18 cellular contexts compared by ENCODE assay signal in the genomic region with DNA sequence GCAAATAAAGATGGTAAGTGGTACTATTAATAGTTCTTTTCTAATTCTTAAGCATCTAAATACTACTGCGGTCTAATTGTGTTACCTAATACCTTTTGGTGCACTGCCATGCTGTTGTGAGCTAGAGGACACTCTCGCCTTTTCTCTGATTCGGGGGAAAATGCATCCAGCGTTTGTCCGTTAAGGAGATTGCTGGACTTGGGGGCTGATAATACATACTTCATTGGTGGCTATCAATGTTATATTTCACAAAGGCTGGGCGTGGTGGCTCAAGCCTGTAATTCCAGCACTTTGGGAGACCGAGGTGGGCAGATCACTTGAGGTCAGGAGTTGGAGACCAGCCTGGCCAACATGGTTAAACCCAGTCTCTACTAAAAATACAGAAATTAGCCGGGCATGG.
DNase-seq lines count a peak whose midpoint lies in the region; ATAC-seq and TF ChIP-seq lines count a peak whose summit lies in the region.
"Had no signal": no experiment of that assay in that cellular context is flagged by ENCODE, and none has a peak within 500 bp of the region (broad histone marks: within the 10 kb centered on the region; RNA-seq: fewer than 3 reads in every experiment).

No MANE protein-coding gene starts in this region.

- no peak overlapping the region for H3K4me3 ChIP-seq in HAP-1
- no peak overlapping the region for H3K4me3 ChIP-seq in neuronal stem cell (ENCODE audit: low read length in 2 of 2)
- H3K4me3 ChIP-seq: BLaER1, GM23338 had no signal

- H3K4me2 ChIP-seq in neuronal stem cell (ENCODE audit: insufficient read depth, low read length, poor library complexity, severe bottlenecking), result no peak overlapping the region
- H3K4me2 ChIP-seq: BLaER1, GM23338 had no signal

- no peaks in the 10 kb centered on the region for H3K9me3 Mint-ChIP-seq in activated CD8-positive, alpha-beta memory T cell treated with anti-CD3 and anti-CD28 coated beads, Interleukin-2, amount 10 ng/mL, durations not matched to agents 7 days and 5 days (ENCODE audit: low read depth)
- no peaks in the 10 kb centered on the region for H3K9me3 Mint-ChIP-seq in osteocyte (ENCODE audit: unreplicated experiment)
- H3K9me3 Mint-ChIP-seq: CD4-positive, alpha-beta memory T cell; GM23338; HFFc6 had no signal

- H3K14ac ChIP-seq in neuronal stem cell (ENCODE audit: low read length), result no peak overlapping the region

- peaks cover 20% of the 10 kb centered on the region for H3K27me3 Mint-ChIP-seq in activated CD8-positive, alpha-beta memory T cell treated with anti-CD3 and anti-CD28 coated beads, Interleukin-2, amount 10 ng/mL, durations not matched to agents 7 days and 5 days
- peaks cover 13% of the 10 kb centered on the region for H3K27me3 Mint-ChIP-seq in osteocyte (ENCODE audit: unreplicated experiment)

- H3K27me3 ChIP-seq in HAP-1 (ENCODE audit: low read depth) (no peaks in the 10 kb centered on the region), neuronal stem cell (ENCODE audit: control insufficient read depth in 3 of 3, insufficient read depth in 3 of 3, low read depth in 1 of 3, low read length in 3 of 3) (no peaks in the 10 kb centered on the region)
- H3K27me3 ChIP-seq: BLaER1 had no signal

- no peak overlapping the region for H2BK15ac ChIP-seq in neuronal stem cell (ENCODE audit: low read length)

- no peak for ATAC-seq in activated CD8-positive, alpha-beta memory T cell treated with anti-CD3 and anti-CD28 coated beads, Interleukin-2, amount 10 ng/mL, durations not matched to agents 7 days and 5 days
- no peak for ATAC-seq in GM21423 (IDR thresholded peaks at IDR 0.05; ENCODE audit: unreplicated experiment)
- ATAC-seq: GM23338, HCT116 had no signal

- in situ Hi-C loops in HAP-1 (cut with MboI; ENCODE audit: low sequenced_read_pairs), result no loop called here

- H3K27ac Mint-ChIP-seq in activated CD8-positive, alpha-beta memory T cell treated with anti-CD3 and anti-CD28 coated beads, Interleukin-2, amount 10 ng/mL, durations not matched to agents 7 days and 5 days, result no peak overlapping the region
- H3K27ac Mint-ChIP-seq in osteocyte (ENCODE audit: unreplicated experiment), result no peak overlapping the region
- H3K27ac Mint-ChIP-seq: CD14-positive monocyte; CD4-positive, alpha-beta memory T cell; GM23338; HFFc6 had no signal

- H3K18ac ChIP-seq in neuronal stem cell (ENCODE audit: low read length), result no peak overlapping the region

- no peak for TF ChIP-seq CTCF in osteocyte (IDR thresholded peaks at IDR 0.05)

- no peak overlapping the region for H2BK120ac ChIP-seq in neuronal stem cell (ENCODE audit: low read depth, low read length)

- DNase-seq in activated CD8-positive, alpha-beta memory T cell treated with anti-CD3 and anti-CD28 coated beads, Interleukin-2, amount 10 ng/mL, durations not matched to agents 7 days and 5 days, result peak; percentile 21
- DNase-seq in activated CD8-positive, alpha-beta memory T cell treated with anti-CD3 and anti-CD28 coated beads, Interleukin-2, amount 50 U/mL, for 4 hours, result no peak
- DNase-seq in ecto neural progenitor cell (ENCODE audit: low spot score) (peak; percentile 7), osteocyte (ENCODE audit: extremely low spot score, unreplicated experiment) (peak; percentile 66), HAP-1 (ENCODE audit: low spot score in 2 of 2) (no peak), neuronal stem cell (ENCODE audit: low spot score) (no peak)
- DNase-seq: 8988T; CD4-positive, alpha-beta memory T cell; DMS153; DMS79; GDM1; HFFc6 had no signal

- CTCF ChIA-PET in activated CD8-positive, alpha-beta memory T cell treated with anti-CD3 and anti-CD28 coated beads, Interleukin-2, amount 10 ng/mL, durations not matched to agents 7 days and 5 days (lab: Charles Lee), result no interaction called here

- WGBS in neuronal stem cell (ENCODE audit: extremely low coverage in 2 of 2, insufficient read length in 2 of 2, insufficient replicate concordance in 1 of 2), 2 donors, result no CpG with 5 or more reads among the region's 8 CpGs

- H3K4me1 ChIP-seq in HAP-1, result no peaks in the 10 kb centered on the region
- H3K4me1 ChIP-seq in neuronal stem cell (ENCODE audit: control insufficient read depth in 2 of 2, insufficient read depth in 1 of 2, low read depth in 1 of 2, low read length in 2 of 2), result peaks cover 0 to 3% of the 10 kb centered on the region in 2 donors

- no peak overlapping the region for H3K9ac ChIP-seq in neuronal stem cell (ENCODE audit: low read depth, low read length, poor library complexity)
- H3K9ac ChIP-seq: BLaER1 had no signal

- H3K4me1 Mint-ChIP-seq in activated CD8-positive, alpha-beta memory T cell treated with anti-CD3 and anti-CD28 coated beads, Interleukin-2, amount 10 ng/mL, durations not matched to agents 7 days and 5 days, result no peaks in the 10 kb centered on the region
- no peaks in the 10 kb centered on the region for H3K4me1 Mint-ChIP-seq in osteocyte (ENCODE audit: unreplicated experiment)
- H3K4me1 Mint-ChIP-seq: CD14-positive monocyte; CD4-positive, alpha-beta memory T cell; GM23338 had no signal

- no peak overlapping the region for H2AK5ac ChIP-seq in neuronal stem cell (ENCODE audit: low read depth, low read length)

- H4K91ac ChIP-seq in neuronal stem cell (ENCODE audit: low read depth, low read length, poor library complexity), result no peak overlapping the region

- H3K4ac ChIP-seq in neuronal stem cell (ENCODE audit: low read length), result no peak overlapping the region

- H3K9me3 ChIP-seq in HAP-1 (no peaks in the 10 kb centered on the region), neuronal stem cell (replicated peaks in 1 of 2; ENCODE audit: control insufficient read depth in 2 of 2, insufficient read depth in 1 of 2, low read depth in 1 of 2, low read length in 2 of 2) (no peaks in the 10 kb centered on the region)

- H3K23ac ChIP-seq in neuronal stem cell (ENCODE audit: low read depth, low read length, poor library complexity), result no peak overlapping the region

- H2AFZ ChIP-seq in neuronal stem cell (ENCODE audit: low read length), result no peak overlapping the region
- H2AFZ ChIP-seq: GM23338 had no signal

- no peaks in the 10 kb centered on the region for H3K36me3 ChIP-seq in HAP-1 (replicated peaks)
- H3K36me3 ChIP-seq in neuronal stem cell (replicated peaks in 1 of 2; ENCODE audit: control insufficient read depth in 2 of 2, insufficient read depth in 2 of 2, low read length in 2 of 2), result no peaks in the 10 kb centered on the region
- H3K36me3 ChIP-seq: BLaER1 had no signal

- no peak overlapping the region for H2BK5ac ChIP-seq in neuronal stem cell (ENCODE audit: low read length)

- H3K79me1 ChIP-seq in neuronal stem cell (ENCODE audit: low read depth, low read length), result no peaks in the 10 kb centered on the region

- no peaks in the 10 kb centered on the region for H3K36me3 Mint-ChIP-seq in activated CD8-positive, alpha-beta memory T cell treated with anti-CD3 and anti-CD28 coated beads, Interleukin-2, amount 10 ng/mL, durations not matched to agents 7 days and 5 days
- H3K36me3 Mint-ChIP-seq in osteocyte (ENCODE audit: unreplicated experiment), result no peaks in the 10 kb centered on the region
- H3K36me3 Mint-ChIP-seq: CD14-positive monocyte; CD4-positive, alpha-beta memory T cell had no signal

- H2BK12ac ChIP-seq in neuronal stem cell (ENCODE audit: low read length), result no peak overlapping the region

- no peak overlapping the region for H3K27ac ChIP-seq in neuronal stem cell (replicated peaks; ENCODE audit: low read length)
- H3K27ac ChIP-seq: BLaER1, HL-60 had no signal

- H4K8ac ChIP-seq in neuronal stem cell (ENCODE audit: low read depth, low read length), result no peak overlapping the region

- no peak overlapping the region for H3K4me3 Mint-ChIP-seq in activated CD8-positive, alpha-beta memory T cell treated with anti-CD3 and anti-CD28 coated beads, Interleukin-2, amount 10 ng/mL, durations not matched to agents 7 days and 5 days
- no peak overlapping the region for H3K4me3 Mint-ChIP-seq in osteocyte (ENCODE audit: unreplicated experiment)
- H3K4me3 Mint-ChIP-seq: CD14-positive monocyte; CD4-positive, alpha-beta memory T cell; GM23338; HFFc6 had no signal

Comparison
In these comparisons a context has a peak if more than half of its experiments do, and no peak if none do; other contexts are left out.
1. DNase-seq: peak in activated CD8-positive, alpha-beta memory T cell treated with anti-CD3 and anti-CD28 coated beads, Interleukin-2, amount 10 ng/mL, durations not matched to agents 7 days and 5 days (single experiment), ecto neural progenitor cell (single experiment) and osteocyte (single experiment); none in activated CD8-positive, alpha-beta memory T cell treated with anti-CD3 and anti-CD28 coated beads, Interleukin-2, amount 50 U/mL, for 4 hours (single experiment), HAP-1 (0 of 2) and neuronal stem cell (single experiment).